ENCODE assay signal across 2 cellular contexts in the genomic region with DNA sequence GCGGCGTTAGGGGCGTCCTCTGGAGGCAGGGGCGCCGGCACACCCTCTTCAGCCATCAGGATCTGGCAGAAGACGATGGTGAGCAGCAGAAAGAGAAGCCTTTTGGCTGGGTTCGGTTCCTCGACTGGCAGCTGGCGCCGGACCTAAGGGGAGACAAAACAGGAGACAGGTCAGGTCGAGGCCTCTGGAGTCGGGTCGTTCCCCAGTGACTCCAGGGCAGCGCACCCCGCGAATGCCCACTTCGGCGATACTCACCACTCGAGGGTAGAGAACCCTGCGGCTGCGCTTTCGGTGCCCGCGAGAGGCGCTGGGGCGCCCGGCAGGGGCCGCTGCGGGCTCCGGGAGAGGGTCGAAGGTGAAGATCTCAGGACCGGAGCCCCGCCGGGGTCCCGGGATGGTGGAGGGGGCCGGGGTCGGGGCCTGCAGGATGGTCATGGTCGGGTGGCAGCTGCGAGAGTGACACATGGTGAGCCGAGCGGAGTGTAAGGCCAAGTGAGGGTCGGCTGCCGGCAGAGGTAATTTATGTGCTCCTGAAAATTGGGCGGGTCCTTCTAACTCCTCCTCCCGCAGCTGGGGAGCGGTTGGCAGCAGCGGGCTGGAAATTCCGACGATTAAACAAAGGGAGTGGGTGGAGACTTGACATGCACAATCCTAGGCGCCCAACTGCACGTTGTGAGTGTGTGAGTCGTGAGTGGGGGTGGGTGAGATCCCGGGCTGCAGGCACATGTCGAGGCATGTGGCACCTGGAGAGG.
TF ChIP-seq lines count a peak whose summit lies in the region.

A gene with protein sequence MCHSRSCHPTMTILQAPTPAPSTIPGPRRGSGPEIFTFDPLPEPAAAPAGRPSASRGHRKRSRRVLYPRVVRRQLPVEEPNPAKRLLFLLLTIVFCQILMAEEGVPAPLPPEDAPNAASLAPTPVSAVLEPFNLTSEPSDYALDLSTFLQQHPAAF (minus strand): TSS at position 494 of the 752 bp plus-strand sequence. CDS start 29 bp downstream, at position 465.

TF ChIP-seq in HEK293, 187 proteins besides CTCF, POLR2A, EP300 and RAD21 (continues in another document):
- TF ChIP-seq ZNF394 (tag by site-specific recombination; IDR thresholded peaks at IDR 0.05; ENCODE audit: borderline replicate concordance) (peak; percentile 38), ZNF10 (tag by site-specific recombination; IDR thresholded peaks at IDR 0.05) (peak; percentile 32; the same call in 1 of the 2 replicates), ZBTB17 (tag by site-specific recombination; IDR thresholded peaks at IDR 0.05) (peak; percentile 82), ZEB2 (tag by site-specific recombination; IDR thresholded peaks at IDR 0.05) (peak; percentile 91), ZFHX2 (tag by site-specific recombination; conservative IDR thresholded peaks at IDR 0.05) (peak; percentile 91), ZNF302 (tag by site-specific recombination; IDR thresholded peaks at IDR 0.05; ENCODE audit: low read depth) (no peak), ZBTB26 (tag by site-specific recombination; optimal IDR thresholded peaks at IDR 0.05) (peak; percentile 36), YY1 (tag by site-specific recombination; IDR thresholded peaks at IDR 0.05) (0 out of 2 replicates have a peak, but pooled peaks have one; percentile 13), PRDM10 (tag by site-specific recombination; IDR thresholded peaks at IDR 0.05) (peak; percentile 69; the same call in 1 of the 2 replicates), ZNF423 (tag by site-specific recombination; IDR thresholded peaks at IDR 0.05) (peak; percentile 53; the same call in 1 of the 2 replicates), RBAK (tag by site-specific recombination; IDR thresholded peaks at IDR 0.05) (no peak), ZNF549 (tag by site-specific recombination; IDR thresholded peaks at IDR 0.05) (no peak)
- TF ChIP-seq, protein P1, sequence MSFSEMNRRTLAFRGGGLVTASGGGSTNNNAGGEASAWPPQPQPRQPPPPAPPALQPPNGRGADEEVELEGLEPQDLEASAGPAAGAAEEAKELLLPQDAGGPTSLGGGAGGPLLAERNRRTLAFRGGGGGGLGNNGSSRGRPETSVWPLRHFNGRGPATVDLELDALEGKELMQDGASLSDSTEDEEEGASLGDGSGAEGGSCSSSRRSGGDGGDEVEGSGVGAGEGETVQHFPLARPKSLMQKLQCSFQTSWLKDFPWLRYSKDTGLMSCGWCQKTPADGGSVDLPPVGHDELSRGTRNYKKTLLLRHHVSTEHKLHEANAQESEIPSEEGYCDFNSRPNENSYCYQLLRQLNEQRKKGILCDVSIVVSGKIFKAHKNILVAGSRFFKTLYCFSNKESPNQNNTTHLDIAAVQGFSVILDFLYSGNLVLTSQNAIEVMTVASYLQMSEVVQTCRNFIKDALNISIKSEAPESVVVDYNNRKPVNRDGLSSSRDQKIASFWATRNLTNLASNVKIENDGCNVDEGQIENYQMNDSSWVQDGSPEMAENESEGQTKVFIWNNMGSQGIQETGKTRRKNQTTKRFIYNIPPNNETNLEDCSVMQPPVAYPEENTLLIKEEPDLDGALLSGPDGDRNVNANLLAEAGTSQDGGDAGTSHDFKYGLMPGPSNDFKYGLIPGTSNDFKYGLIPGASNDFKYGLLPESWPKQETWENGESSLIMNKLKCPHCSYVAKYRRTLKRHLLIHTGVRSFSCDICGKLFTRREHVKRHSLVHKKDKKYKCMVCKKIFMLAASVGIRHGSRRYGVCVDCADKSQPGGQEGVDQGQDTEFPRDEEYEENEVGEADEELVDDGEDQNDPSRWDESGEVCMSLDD (tag by site-specific recombination; IDR thresholded peaks at IDR 0.05): peak; percentile 38; the same call in 1 of the 2 replicates
- TF ChIP-seq, protein P2, sequence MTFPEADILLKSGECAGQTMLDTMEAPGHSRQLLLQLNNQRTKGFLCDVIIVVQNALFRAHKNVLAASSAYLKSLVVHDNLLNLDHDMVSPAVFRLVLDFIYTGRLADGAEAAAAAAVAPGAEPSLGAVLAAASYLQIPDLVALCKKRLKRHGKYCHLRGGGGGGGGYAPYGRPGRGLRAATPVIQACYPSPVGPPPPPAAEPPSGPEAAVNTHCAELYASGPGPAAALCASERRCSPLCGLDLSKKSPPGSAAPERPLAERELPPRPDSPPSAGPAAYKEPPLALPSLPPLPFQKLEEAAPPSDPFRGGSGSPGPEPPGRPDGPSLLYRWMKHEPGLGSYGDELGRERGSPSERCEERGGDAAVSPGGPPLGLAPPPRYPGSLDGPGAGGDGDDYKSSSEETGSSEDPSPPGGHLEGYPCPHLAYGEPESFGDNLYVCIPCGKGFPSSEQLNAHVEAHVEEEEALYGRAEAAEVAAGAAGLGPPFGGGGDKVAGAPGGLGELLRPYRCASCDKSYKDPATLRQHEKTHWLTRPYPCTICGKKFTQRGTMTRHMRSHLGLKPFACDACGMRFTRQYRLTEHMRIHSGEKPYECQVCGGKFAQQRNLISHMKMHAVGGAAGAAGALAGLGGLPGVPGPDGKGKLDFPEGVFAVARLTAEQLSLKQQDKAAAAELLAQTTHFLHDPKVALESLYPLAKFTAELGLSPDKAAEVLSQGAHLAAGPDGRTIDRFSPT (tag by site-specific recombination; IDR thresholded peaks at IDR 0.05): peak; percentile 81

TF ChIP-seq in H1, 55 proteins besides CTCF, POLR2A, EP300 and RAD21 (continues in another document):
- TF ChIP-seq CREB1 (IDR thresholded peaks at IDR 0.05) (no peak; the same call in 1 of the 2 replicates), KDM4A (IDR thresholded peaks at IDR 0.05; ENCODE audit: low read depth, low read length, severe bottlenecking) (peak; percentile 34), CEBPB (IDR thresholded peaks at IDR 0.05; ENCODE audit: low read depth, low read length) (no peak), EGR1 (IDR thresholded peaks at IDR 0.05; ENCODE audit: borderline replicate concordance, low read depth, low read length) (0 out of 2 replicates have a peak, but pooled peaks have one; percentile 7), BACH1 (IDR thresholded peaks at IDR 0.05; ENCODE audit: low read length) (0 out of 2 replicates have a peak, but pooled peaks have one; percentile 13), ASH2L (IDR thresholded peaks at IDR 0.05; ENCODE audit: low read length) (no peak), SP1 (IDR thresholded peaks at IDR 0.05; ENCODE audit: low read depth, low read length) (peak; percentile 60; the same call in 1 of the 2 replicates), ZNF274 (IDR thresholded peaks at IDR 0.05; ENCODE audit: borderline replicate concordance, extremely low read depth, low read length) (no peak), E2F6 (IDR thresholded peaks at IDR 0.05) (no peak), CHD2 (IDR thresholded peaks at IDR 0.05; ENCODE audit: low read length) (no peak), RXRA (IDR thresholded peaks at IDR 0.05; ENCODE audit: insufficient read depth, low read depth, low read length) (no peak), MAX (IDR thresholded peaks at IDR 0.05) (peak; percentile 72), CHD1 (IDR thresholded peaks at IDR 0.05; ENCODE audit: low read depth, low read length) (no peak), KDM1A (IDR thresholded peaks at IDR 0.05; ENCODE audit: borderline replicate concordance, low read length) (peak; percentile 53; the same call in 1 of the 2 replicates), BCL11A (IDR thresholded peaks at IDR 0.05; ENCODE audit: low read depth in 2 of 2, low read length in 2 of 2) (no peak), SIRT6 (IDR thresholded peaks at IDR 0.05; ENCODE audit: low read length) (no peak), CTBP2 (IDR thresholded peaks at IDR 0.05; ENCODE audit: borderline replicate concordance, insufficient read depth, insufficient read length, low read length) (no peak), JUND (IDR thresholded peaks at IDR 0.05; ENCODE audit: low read length) (no peak), GABPA (IDR thresholded peaks at IDR 0.05; ENCODE audit: borderline replicate concordance, insufficient read depth, low read length) (no peak), SP2 (IDR thresholded peaks at IDR 0.05; ENCODE audit: low read length) (no peak), SIN3A (conservative IDR thresholded peaks at IDR 0.05 in 1 of 2, IDR thresholded peaks at IDR 0.05 in 1 of 2; ENCODE audit: low read depth in 1 of 2, low read length in 2 of 2) (peak; percentile 72 to 84; a peak in 3 of 4 replicates), CBX5 (IDR thresholded peaks at IDR 0.05; ENCODE audit: low read depth, low read length) (no peak), SAP30 (IDR thresholded peaks at IDR 0.05; ENCODE audit: insufficient read depth, insufficient replicate concordance, low read length) (no peak), POU5F1 (IDR thresholded peaks at IDR 0.05; ENCODE audit: low read depth, low read length) (no peak), SIX5 (IDR thresholded peaks at IDR 0.05; ENCODE audit: low read depth, low read length) (no peak), YY1 (IDR thresholded peaks at IDR 0.05; ENCODE audit: low read depth, low read length) (no peak), FOSL1 (IDR thresholded peaks at IDR 0.05; ENCODE audit: insufficient read depth, low read depth, low read length) (no peak), TAF7 (optimal IDR thresholded peaks at IDR 0.05; ENCODE audit: borderline replicate concordance, low read depth, low read length) (peak; percentile 89), KDM5A (IDR thresholded peaks at IDR 0.05; ENCODE audit: low read length) (no peak), JUN (IDR thresholded peaks at IDR 0.05; ENCODE audit: low read depth, low read length) (no peak), HDAC6 (IDR thresholded peaks at IDR 0.05; ENCODE audit: low read depth, low read length) (no peak), BRCA1 (IDR thresholded peaks at IDR 0.05; ENCODE audit: low read depth, low read length) (no peak), TCF12 (IDR thresholded peaks at IDR 0.05; ENCODE audit: low read depth, low read length) (0 out of 2 replicates have a peak, but pooled peaks have one; percentile 45), SUZ12 (IDR thresholded peaks at IDR 0.05; ENCODE audit: low read length) (no peak), EZH2 (IDR thresholded peaks at IDR 0.05; ENCODE audit: low read depth, low read length, severe bottlenecking) (no peak), CBX8 (IDR thresholded peaks at IDR 0.05; ENCODE audit: borderline replicate concordance, low read depth, low read length) (no peak), TEAD4 (IDR thresholded peaks at IDR 0.05; ENCODE audit: low read depth, low read length) (no peak), RBBP5 (IDR thresholded peaks at IDR 0.05; ENCODE audit: borderline replicate concordance, low read depth, low read length) (no peak), POLR2AphosphoS5 (IDR thresholded peaks at IDR 0.05; ENCODE audit: low read depth, low read length) (peak; percentile 99), SRF (IDR thresholded peaks at IDR 0.05; ENCODE audit: low read depth, low read length) (no peak), RNF2 (IDR thresholded peaks at IDR 0.05; ENCODE audit: borderline replicate concordance, low read depth, low read length, missing control alignments, poor library complexity, severe bottlenecking) (no peak), NRF1 (IDR thresholded peaks at IDR 0.05; ENCODE audit: low read depth, low read length) (no peak), SP4 (IDR thresholded peaks at IDR 0.05; ENCODE audit: low read length) (peak; percentile 59; the same call in 1 of the 2 replicates), MAFK (IDR thresholded peaks at IDR 0.05; ENCODE audit: low read depth, low read length) (no peak), TAF1 (IDR thresholded peaks at IDR 0.05; ENCODE audit: low read depth, low read length) (peak; percentile 97), PHF8 (conservative IDR thresholded peaks at IDR 0.05; ENCODE audit: low read depth, low read length) (no peak)
- TF ChIP-seq, protein P3, sequence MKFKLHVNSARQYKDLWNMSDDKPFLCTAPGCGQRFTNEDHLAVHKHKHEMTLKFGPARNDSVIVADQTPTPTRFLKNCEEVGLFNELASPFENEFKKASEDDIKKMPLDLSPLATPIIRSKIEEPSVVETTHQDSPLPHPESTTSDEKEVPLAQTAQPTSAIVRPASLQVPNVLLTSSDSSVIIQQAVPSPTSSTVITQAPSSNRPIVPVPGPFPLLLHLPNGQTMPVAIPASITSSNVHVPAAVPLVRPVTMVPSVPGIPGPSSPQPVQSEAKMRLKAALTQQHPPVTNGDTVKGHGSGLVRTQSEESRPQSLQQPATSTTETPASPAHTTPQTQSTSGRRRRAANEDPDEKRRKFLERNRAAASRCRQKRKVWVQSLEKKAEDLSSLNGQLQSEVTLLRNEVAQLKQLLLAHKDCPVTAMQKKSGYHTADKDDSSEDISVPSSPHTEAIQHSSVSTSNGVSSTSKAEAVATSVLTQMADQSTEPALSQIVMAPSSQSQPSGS (IDR thresholded peaks at IDR 0.05; ENCODE audit: low read length): no peak
- TF ChIP-seq, protein P4, sequence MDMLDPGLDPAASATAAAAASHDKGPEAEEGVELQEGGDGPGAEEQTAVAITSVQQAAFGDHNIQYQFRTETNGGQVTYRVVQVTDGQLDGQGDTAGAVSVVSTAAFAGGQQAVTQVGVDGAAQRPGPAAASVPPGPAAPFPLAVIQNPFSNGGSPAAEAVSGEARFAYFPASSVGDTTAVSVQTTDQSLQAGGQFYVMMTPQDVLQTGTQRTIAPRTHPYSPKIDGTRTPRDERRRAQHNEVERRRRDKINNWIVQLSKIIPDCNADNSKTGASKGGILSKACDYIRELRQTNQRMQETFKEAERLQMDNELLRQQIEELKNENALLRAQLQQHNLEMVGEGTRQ (IDR thresholded peaks at IDR 0.05; ENCODE audit: low read length): no peak
- TF ChIP-seq, protein P5, sequence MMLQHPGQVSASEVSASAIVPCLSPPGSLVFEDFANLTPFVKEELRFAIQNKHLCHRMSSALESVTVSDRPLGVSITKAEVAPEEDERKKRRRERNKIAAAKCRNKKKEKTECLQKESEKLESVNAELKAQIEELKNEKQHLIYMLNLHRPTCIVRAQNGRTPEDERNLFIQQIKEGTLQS (IDR thresholded peaks at IDR 0.05; ENCODE audit: insufficient read depth, low read depth, low read length): no peak
